1 cellular context compared by ENCODE assay signal in genomic region chr17:76452646-76453430, GRCh38.
TF ChIP-seq lines count a peak whose summit lies in the region.

Gene UBE2O (minus strand): TSS chr17:76453152. CDS start chr17:76453141, 11 bp downstream.

TF ChIP-seq in HepG2, 621 proteins besides CTCF, POLR2A, EP300 and RAD21 (continued from another document and continues in another):
- TF ChIP-seq MTERF4 (CRISPR knock-in tag; IDR thresholded peaks at IDR 0.05), result peak; percentile 97
- TF ChIP-seq TCF7 (IDR thresholded peaks at IDR 0.05; ENCODE audit: low read depth), result no peak
- TF ChIP-seq ELF3 (CRISPR knock-in tag; IDR thresholded peaks at IDR 0.05), result peak; percentile 27
- TF ChIP-seq, protein P1, sequence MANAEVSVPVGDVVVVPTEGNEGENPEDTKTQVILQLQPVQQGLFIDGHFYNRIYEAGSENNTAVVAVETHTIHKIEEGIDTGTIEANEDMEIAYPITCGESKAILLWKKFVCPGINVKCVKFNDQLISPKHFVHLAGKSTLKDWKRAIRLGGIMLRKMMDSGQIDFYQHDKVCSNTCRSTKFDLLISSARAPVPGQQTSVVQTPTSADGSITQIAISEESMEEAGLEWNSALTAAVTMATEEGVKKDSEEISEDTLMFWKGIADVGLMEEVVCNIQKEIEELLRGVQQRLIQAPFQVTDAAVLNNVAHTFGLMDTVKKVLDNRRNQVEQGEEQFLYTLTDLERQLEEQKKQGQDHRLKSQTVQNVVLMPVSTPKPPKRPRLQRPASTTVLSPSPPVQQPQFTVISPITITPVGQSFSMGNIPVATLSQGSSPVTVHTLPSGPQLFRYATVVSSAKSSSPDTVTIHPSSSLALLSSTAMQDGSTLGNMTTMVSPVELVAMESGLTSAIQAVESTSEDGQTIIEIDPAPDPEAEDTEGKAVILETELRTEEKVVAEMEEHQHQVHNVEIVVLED (CRISPR knock-in tag; IDR thresholded peaks at IDR 0.05; ENCODE audit: borderline replicate concordance), result peak; percentile 96
- no peak for TF ChIP-seq GATAD2A (CRISPR knock-in tag; IDR thresholded peaks at IDR 0.05)
- TF ChIP-seq E2F2 (CRISPR knock-in tag; IDR thresholded peaks at IDR 0.05; ENCODE audit: borderline replicate concordance), result no peak
- TF ChIP-seq ZNF7 (CRISPR knock-in tag; IDR thresholded peaks at IDR 0.05), result no peak
- no peak for TF ChIP-seq FOXP1 (IDR thresholded peaks at IDR 0.05)
- no peak for TF ChIP-seq FOXP1 (CRISPR knock-in tag; IDR thresholded peaks at IDR 0.05)
- no peak for TF ChIP-seq PRDM4 (CRISPR knock-in tag; IDR thresholded peaks at IDR 0.05; ENCODE audit: borderline replicate concordance)
- TF ChIP-seq NCOA1 (CRISPR knock-in tag; IDR thresholded peaks at IDR 0.05), result no peak
- TF ChIP-seq SKIL (CRISPR knock-in tag; IDR thresholded peaks at IDR 0.05; ENCODE audit: borderline replicate concordance), result no peak
- TF ChIP-seq, protein P2, sequence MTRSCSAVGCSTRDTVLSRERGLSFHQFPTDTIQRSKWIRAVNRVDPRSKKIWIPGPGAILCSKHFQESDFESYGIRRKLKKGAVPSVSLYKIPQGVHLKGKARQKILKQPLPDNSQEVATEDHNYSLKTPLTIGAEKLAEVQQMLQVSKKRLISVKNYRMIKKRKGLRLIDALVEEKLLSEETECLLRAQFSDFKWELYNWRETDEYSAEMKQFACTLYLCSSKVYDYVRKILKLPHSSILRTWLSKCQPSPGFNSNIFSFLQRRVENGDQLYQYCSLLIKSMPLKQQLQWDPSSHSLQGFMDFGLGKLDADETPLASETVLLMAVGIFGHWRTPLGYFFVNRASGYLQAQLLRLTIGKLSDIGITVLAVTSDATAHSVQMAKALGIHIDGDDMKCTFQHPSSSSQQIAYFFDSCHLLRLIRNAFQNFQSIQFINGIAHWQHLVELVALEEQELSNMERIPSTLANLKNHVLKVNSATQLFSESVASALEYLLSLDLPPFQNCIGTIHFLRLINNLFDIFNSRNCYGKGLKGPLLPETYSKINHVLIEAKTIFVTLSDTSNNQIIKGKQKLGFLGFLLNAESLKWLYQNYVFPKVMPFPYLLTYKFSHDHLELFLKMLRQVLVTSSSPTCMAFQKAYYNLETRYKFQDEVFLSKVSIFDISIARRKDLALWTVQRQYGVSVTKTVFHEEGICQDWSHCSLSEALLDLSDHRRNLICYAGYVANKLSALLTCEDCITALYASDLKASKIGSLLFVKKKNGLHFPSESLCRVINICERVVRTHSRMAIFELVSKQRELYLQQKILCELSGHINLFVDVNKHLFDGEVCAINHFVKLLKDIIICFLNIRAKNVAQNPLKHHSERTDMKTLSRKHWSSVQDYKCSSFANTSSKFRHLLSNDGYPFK (CRISPR knock-in tag; IDR thresholded peaks at IDR 0.05; ENCODE audit: borderline replicate concordance), result no peak
- TF ChIP-seq NONO (IDR thresholded peaks at IDR 0.05), result no peak
- peak; percentile 72 for TF ChIP-seq NONO (CRISPR knock-in tag; conservative IDR thresholded peaks at IDR 0.05)
- no peak for TF ChIP-seq ZNF414 (CRISPR knock-in tag; IDR thresholded peaks at IDR 0.05)
- TF ChIP-seq POLR2G (IDR thresholded peaks at IDR 0.05; ENCODE audit: low read depth, low read length), result peak; percentile 79
- no peak for TF ChIP-seq ELF4 (CRISPR knock-in tag; IDR thresholded peaks at IDR 0.05; ENCODE audit: borderline replicate concordance)
- no peak for TF ChIP-seq TCF12 (IDR thresholded peaks at IDR 0.05)
- peak; percentile 81; the same call in 1 of the 2 replicates for TF ChIP-seq TCF12 (CRISPR knock-in tag; IDR thresholded peaks at IDR 0.05)
- no peak for TF ChIP-seq ZXDC (CRISPR knock-in tag; IDR thresholded peaks at IDR 0.05)
- no peak for TF ChIP-seq FOSL2 (CRISPR knock-in tag; IDR thresholded peaks at IDR 0.05)
- TF ChIP-seq ZNF724P (CRISPR knock-in tag; IDR thresholded peaks at IDR 0.05; ENCODE audit: borderline replicate concordance), result no peak
- 0 out of 2 replicates have a peak, but pooled peaks have one; percentile 1 for TF ChIP-seq MYNN (CRISPR knock-in tag; IDR thresholded peaks at IDR 0.05; ENCODE audit: low read depth)
- TF ChIP-seq, protein P3, sequence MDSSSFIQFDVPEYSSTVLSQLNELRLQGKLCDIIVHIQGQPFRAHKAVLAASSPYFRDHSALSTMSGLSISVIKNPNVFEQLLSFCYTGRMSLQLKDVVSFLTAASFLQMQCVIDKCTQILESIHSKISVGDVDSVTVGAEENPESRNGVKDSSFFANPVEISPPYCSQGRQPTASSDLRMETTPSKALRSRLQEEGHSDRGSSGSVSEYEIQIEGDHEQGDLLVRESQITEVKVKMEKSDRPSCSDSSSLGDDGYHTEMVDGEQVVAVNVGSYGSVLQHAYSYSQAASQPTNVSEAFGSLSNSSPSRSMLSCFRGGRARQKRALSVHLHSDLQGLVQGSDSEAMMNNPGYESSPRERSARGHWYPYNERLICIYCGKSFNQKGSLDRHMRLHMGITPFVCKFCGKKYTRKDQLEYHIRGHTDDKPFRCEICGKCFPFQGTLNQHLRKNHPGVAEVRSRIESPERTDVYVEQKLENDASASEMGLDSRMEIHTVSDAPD (CRISPR knock-in tag; IDR thresholded peaks at IDR 0.05), result no peak
- no peak for TF ChIP-seq SRF (IDR thresholded peaks at IDR 0.05; ENCODE audit: low read depth, low read length)
- no peak for TF ChIP-seq TOPORS (CRISPR knock-in tag; IDR thresholded peaks at IDR 0.05)
- TF ChIP-seq, protein P4, sequence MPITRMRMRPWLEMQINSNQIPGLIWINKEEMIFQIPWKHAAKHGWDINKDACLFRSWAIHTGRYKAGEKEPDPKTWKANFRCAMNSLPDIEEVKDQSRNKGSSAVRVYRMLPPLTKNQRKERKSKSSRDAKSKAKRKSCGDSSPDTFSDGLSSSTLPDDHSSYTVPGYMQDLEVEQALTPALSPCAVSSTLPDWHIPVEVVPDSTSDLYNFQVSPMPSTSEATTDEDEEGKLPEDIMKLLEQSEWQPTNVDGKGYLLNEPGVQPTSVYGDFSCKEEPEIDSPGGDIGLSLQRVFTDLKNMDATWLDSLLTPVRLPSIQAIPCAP (CRISPR knock-in tag; IDR thresholded peaks at IDR 0.05; ENCODE audit: low read depth), result no peak
- no peak for TF ChIP-seq HCFC1 (IDR thresholded peaks at IDR 0.05; ENCODE audit: low read depth, low read length)
- TF ChIP-seq ZNF790 (CRISPR knock-in tag; IDR thresholded peaks at IDR 0.05; ENCODE audit: borderline replicate concordance), result peak; percentile 55; the same call in 1 of the 2 replicates
- no peak for TF ChIP-seq NR2F6 (IDR thresholded peaks at IDR 0.05)
- TF ChIP-seq NR2F6 (CRISPR knock-in tag; IDR thresholded peaks at IDR 0.05), result no peak
- no peak for TF ChIP-seq PRDM10 (CRISPR knock-in tag; IDR thresholded peaks at IDR 0.05; ENCODE audit: low read depth)
- TF ChIP-seq ZSCAN20 (CRISPR knock-in tag; IDR thresholded peaks at IDR 0.05; ENCODE audit: borderline replicate concordance), result peak; percentile 88
- no peak for TF ChIP-seq ZNF879 (CRISPR knock-in tag; IDR thresholded peaks at IDR 0.05)
- no peak for TF ChIP-seq PLRG1 (conservative IDR thresholded peaks at IDR 0.05)
- TF ChIP-seq SMAD9 (CRISPR knock-in tag; IDR thresholded peaks at IDR 0.05), result no peak
